ENCODE assay signal across 1 cellular context in the genomic region with DNA sequence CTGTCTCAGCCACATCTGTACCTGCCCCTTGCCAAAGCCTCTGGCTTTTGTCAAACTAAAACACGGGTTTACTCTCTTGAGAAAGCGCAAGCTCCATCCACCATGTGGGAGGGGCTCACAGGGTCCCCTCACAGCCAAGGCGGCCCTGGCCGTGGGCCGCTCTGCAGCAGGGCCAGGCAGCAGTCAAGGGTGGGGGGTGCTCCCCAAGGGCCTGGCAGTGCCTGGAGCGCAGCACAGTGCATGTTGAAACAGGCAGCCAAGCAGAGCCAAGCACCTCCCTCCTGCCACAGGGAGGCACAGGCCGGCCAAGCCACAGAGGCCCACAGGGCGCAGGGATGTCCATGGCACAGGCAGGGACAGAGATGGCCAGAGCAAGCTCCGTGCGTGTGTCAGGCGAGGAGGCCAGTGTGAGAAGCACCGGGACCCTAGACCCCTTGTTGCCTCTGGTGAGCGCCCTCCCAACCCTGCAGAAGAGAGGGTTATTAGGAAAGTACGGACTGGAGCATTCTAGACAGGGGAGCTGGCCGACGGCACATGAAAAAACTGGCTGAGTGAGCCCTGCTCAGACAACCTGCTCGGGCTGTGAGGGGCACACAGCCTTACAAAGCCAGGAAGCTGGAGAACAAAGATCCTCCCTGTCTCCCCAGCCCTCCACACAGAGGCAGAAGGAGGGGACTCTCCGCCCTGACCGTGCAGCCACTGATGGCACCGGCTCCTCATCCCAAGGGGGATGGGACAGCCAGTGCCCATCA.
TF ChIP-seq lines count a peak whose summit lies in the region.

No MANE protein-coding gene starts in this region.

TF ChIP-seq in IMR-90, 13 proteins besides CTCF, POLR2A, EP300 and RAD21:
- TF ChIP-seq FOS (IDR thresholded peaks at IDR 0.05; ENCODE audit: low read depth, low read length) (no peak), SMC3 (IDR thresholded peaks at IDR 0.05; ENCODE audit: low read depth, low read length) (no peak), RCOR1 (IDR thresholded peaks at IDR 0.05; ENCODE audit: insufficient replicate concordance, low read length) (no peak), MXI1 (IDR thresholded peaks at IDR 0.05; ENCODE audit: borderline replicate concordance, low read depth, low read length) (no peak), BHLHE40 (IDR thresholded peaks at IDR 0.05; ENCODE audit: low read depth, low read length) (no peak), MAFK (IDR thresholded peaks at IDR 0.05; ENCODE audit: low read depth, low read length) (no peak)
- TF ChIP-seq, protein P1, sequence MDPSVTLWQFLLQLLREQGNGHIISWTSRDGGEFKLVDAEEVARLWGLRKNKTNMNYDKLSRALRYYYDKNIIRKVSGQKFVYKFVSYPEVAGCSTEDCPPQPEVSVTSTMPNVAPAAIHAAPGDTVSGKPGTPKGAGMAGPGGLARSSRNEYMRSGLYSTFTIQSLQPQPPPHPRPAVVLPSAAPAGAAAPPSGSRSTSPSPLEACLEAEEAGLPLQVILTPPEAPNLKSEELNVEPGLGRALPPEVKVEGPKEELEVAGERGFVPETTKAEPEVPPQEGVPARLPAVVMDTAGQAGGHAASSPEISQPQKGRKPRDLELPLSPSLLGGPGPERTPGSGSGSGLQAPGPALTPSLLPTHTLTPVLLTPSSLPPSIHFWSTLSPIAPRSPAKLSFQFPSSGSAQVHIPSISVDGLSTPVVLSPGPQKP (IDR thresholded peaks at IDR 0.05; ENCODE audit: borderline replicate concordance, low read depth, low read length): no peak
